In genomic region chr9:91099471-91099870, GRCh38 we compare ENCODE assay signal across 10 cellular contexts.
DNase-seq lines count a peak whose midpoint lies in the region; ATAC-seq and TF ChIP-seq lines count a peak whose summit lies in the region.
"Had no signal": no experiment of that assay in that cellular context is flagged by ENCODE, and none has a peak within 500 bp of the region (broad histone marks: within the 10 kb centered on the region; RNA-seq: fewer than 3 reads in every experiment).

No MANE protein-coding gene starts in this region.

- WGBS in adrenal gland, 4 donors = 72 to 78% (median 76%) methylated on average over 4 of the region's 4 CpGs

- H3K36me3 Mint-ChIP-seq in natural killer cell treated with Interleukin-12 subunit alpha and Interleukin-12 subunit beta and Interleukin-15 and Interleukin-18, amount 100 ng/mL, for 72 hours = peaks cover 15% of the 10 kb centered on the region
- H3K36me3 Mint-ChIP-seq: IgD-negative memory B cell had no signal

- TF ChIP-seq CTCF in DOHH2 (IDR thresholded peaks at IDR 0.05; ENCODE audit: low read depth, low read length, poor library complexity, severe bottlenecking) = no peak
- TF ChIP-seq CTCF in adrenal gland (IDR thresholded peaks at IDR 0.05) = no peak

- TF ChIP-seq POLR2A in adrenal gland (IDR thresholded peaks at IDR 0.05) = no peak

- DNase-seq in adrenal gland (no peak), ACHN (no peak), NOMO-1 treated with dmso at 0.1 percent for 144 hours (lab: John Stamatoyannopoulos, UW; ENCODE audit: unreplicated experiment) (no peak)
- no peak for DNase-seq in natural killer cell treated with Interleukin-12 subunit alpha and Interleukin-12 subunit beta and Interleukin-15 and Interleukin-18, amount 100 ng/mL, for 72 hours (ENCODE audit: low spot score)
- DNase-seq: activated B cell treated with CpG ODN at 0.5 μM for 24 hours had no signal

- no peaks in the 10 kb centered on the region for H3K27me3 ChIP-seq in BLaER1
- H3K27me3 ChIP-seq in DOHH2 (ENCODE audit: control insufficient read depth, low read length) = no peaks in the 10 kb centered on the region
- H3K27me3 ChIP-seq in adrenal gland = no peaks in the 10 kb centered on the region

- no peaks in the 10 kb centered on the region for H3F3A ChIP-seq in DOHH2 (ENCODE audit: control insufficient read depth, insufficient read depth)

- peak overlapping the region; percentile 93 for H3K4me2 ChIP-seq in BLaER1
- peak overlapping the region; percentile 3 for H3K4me2 ChIP-seq in DOHH2 (ENCODE audit: low read length)

- H3K4me3 ChIP-seq in BLaER1 (peak overlapping the region; percentile 47), DOHH2 (ENCODE audit: low read length) (no peak overlapping the region), adrenal gland (no peak overlapping the region)
- H3K4me3 ChIP-seq: skin epidermis had no signal

- no peak for ATAC-seq in natural killer cell treated with Interleukin-12 subunit alpha and Interleukin-12 subunit beta and Interleukin-15 and Interleukin-18, amount 100 ng/mL, for 72 hours
- ATAC-seq in GM18870 (IDR thresholded peaks at IDR 0.05; ENCODE audit: unreplicated experiment) = no peak

- H3K27ac ChIP-seq in BLaER1 (peak overlapping the region; percentile 89), DOHH2 (ENCODE audit: low read depth, low read length) (no peak overlapping the region), adrenal gland (peak overlapping the region in 3 of 5 donors; percentile 28 to 72 (median 68))

- H3K4me3 Mint-ChIP-seq in natural killer cell treated with Interleukin-12 subunit alpha and Interleukin-12 subunit beta and Interleukin-15 and Interleukin-18, amount 100 ng/mL, for 72 hours = peak overlapping the region; percentile 74
- H3K4me3 Mint-ChIP-seq: activated B cell treated with CpG ODN at 0.5 μM for 24 hours had no signal

- H3K9me3 Mint-ChIP-seq in natural killer cell treated with Interleukin-12 subunit alpha and Interleukin-12 subunit beta and Interleukin-15 and Interleukin-18, amount 100 ng/mL, for 72 hours = no peaks in the 10 kb centered on the region

- H4K20me1 ChIP-seq in BLaER1 = no peaks in the 10 kb centered on the region
- no peaks in the 10 kb centered on the region for H4K20me1 ChIP-seq in DOHH2 (ENCODE audit: control insufficient read depth, insufficient read depth, low read depth, low read length)

- no peaks in the 10 kb centered on the region for H3K9me2 ChIP-seq in DOHH2 (replicated peaks; ENCODE audit: control insufficient read depth, low read length)

- no peaks in the 10 kb centered on the region for H3K79me2 ChIP-seq in DOHH2 (ENCODE audit: control insufficient read depth, low read length)

- peaks cover 53 to 59% of the 10 kb centered on the region in 2 donors for H3K4me1 Mint-ChIP-seq in natural killer cell treated with Interleukin-12 subunit alpha and Interleukin-12 subunit beta and Interleukin-15 and Interleukin-18, amount 100 ng/mL, for 72 hours (ENCODE audit: low read depth in 2 of 2)

- peaks cover 0 to 2% of the 10 kb centered on the region in 2 donors for H3K27me3 Mint-ChIP-seq in natural killer cell treated with Interleukin-12 subunit alpha and Interleukin-12 subunit beta and Interleukin-15 and Interleukin-18, amount 100 ng/mL, for 72 hours
- H3K27me3 Mint-ChIP-seq: IgD-negative memory B cell had no signal

- intact Hi-C loops in adrenal gland (cut with DNase I) = loop anchor here (10.0 kb wide), 2 partner anchors 85 to 335 kb away; no protein-coding TSS in a partner anchor

- H3K27ac Mint-ChIP-seq in natural killer cell treated with Interleukin-12 subunit alpha and Interleukin-12 subunit beta and Interleukin-15 and Interleukin-18, amount 100 ng/mL, for 72 hours = peak overlapping the region; percentile 84 to 94
- H3K27ac Mint-ChIP-seq: activated B cell treated with CpG ODN at 0.5 μM for 24 hours had no signal

- in situ Hi-C loops in ACHN (cut with HindIII; ENCODE audit: low pct_ligation_motif_present, low pct_unique_long_range_greater_than_20kb, low sequenced_read_pairs) = no loop called here

- H3K4me1 ChIP-seq in BLaER1 (peaks cover 61% of the 10 kb centered on the region), DOHH2 (ENCODE audit: control insufficient read depth, low read length) (peaks cover 28% of the 10 kb centered on the region), adrenal gland (replicated peaks in 1 of 2) (peaks cover 0 to 18% of the 10 kb centered on the region in 2 donors)

- peaks cover 11% of the 10 kb centered on the region; the same call in 1 of the 2 replicates for H3K36me3 ChIP-seq in BLaER1
- H3K36me3 ChIP-seq in DOHH2 (ENCODE audit: control insufficient read depth, low read length) = no peaks in the 10 kb centered on the region
- no peaks in the 10 kb centered on the region for H3K36me3 ChIP-seq in adrenal gland (replicated peaks in 1 of 2)

- peak overlapping the region; percentile 63; the same call in 1 of the 2 replicates for H3K9ac ChIP-seq in BLaER1

- peaks cover 26% of the 10 kb centered on the region for H3K9me3 ChIP-seq in BLaER1
- H3K9me3 ChIP-seq in DOHH2 (ENCODE audit: control insufficient read depth, insufficient read depth, low read length) = no peaks in the 10 kb centered on the region
- H3K9me3 ChIP-seq in adrenal gland (replicated peaks in 1 of 3) = no peaks in the 10 kb centered on the region
